9 cellular contexts compared by ENCODE assay signal in genomic region chr1:31576201-31576669, GRCh38. TPM values are rescaled to one million over a fixed set of nuclear protein-coding genes. Genes with fewer than 3 reads are reported as not detected.
DNase-seq lines count a peak whose midpoint lies in the region; ATAC-seq lines count a peak whose summit lies in the region.
"Had no signal": no experiment of that assay in that cellular context is flagged by ENCODE, and none has a peak within 500 bp of the region (broad histone marks: within the 10 kb centered on the region; RNA-seq: fewer than 3 reads in every experiment).

A gene with protein sequence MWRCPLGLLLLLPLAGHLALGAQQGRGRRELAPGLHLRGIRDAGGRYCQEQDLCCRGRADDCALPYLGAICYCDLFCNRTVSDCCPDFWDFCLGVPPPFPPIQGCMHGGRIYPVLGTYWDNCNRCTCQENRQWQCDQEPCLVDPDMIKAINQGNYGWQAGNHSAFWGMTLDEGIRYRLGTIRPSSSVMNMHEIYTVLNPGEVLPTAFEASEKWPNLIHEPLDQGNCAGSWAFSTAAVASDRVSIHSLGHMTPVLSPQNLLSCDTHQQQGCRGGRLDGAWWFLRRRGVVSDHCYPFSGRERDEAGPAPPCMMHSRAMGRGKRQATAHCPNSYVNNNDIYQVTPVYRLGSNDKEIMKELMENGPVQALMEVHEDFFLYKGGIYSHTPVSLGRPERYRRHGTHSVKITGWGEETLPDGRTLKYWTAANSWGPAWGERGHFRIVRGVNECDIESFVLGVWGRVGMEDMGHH (plus strand): TSS chr1:31576515. CDS start chr1:31577149, 634 bp downstream.

- H3K27ac Mint-ChIP-seq in activated naive CD4-positive, alpha-beta T cell treated with anti-CD3 and anti-CD28 coated beads, Interleukin-2, amount 50 U/mL, for 24 hours, result peak within 1 kb of the TSS; percentile 41

- H3K36me3 Mint-ChIP-seq in activated naive CD4-positive, alpha-beta T cell treated with anti-CD3 and anti-CD28 coated beads, Interleukin-2, amount 50 U/mL, for 24 hours, result no peaks in the 10 kb centered on the region

- no peaks in the 10 kb centered on the region for H3K36me3 ChIP-seq in aorta (ENCODE audit: control insufficient read depth in 1 of 2, insufficient read depth in 2 of 2, low read length in 1 of 2)

- no peaks in the 10 kb centered on the region for H3K27me3 ChIP-seq in aorta (ENCODE audit: control insufficient read depth in 1 of 2, insufficient read depth in 2 of 2, low read length in 1 of 2)

- H3K9me3 Mint-ChIP-seq in activated naive CD4-positive, alpha-beta T cell treated with anti-CD3 and anti-CD28 coated beads, Interleukin-2, amount 50 U/mL, for 24 hours, result no peaks in the 10 kb centered on the region

- no peaks in the 10 kb centered on the region for H3K4me1 Mint-ChIP-seq in activated naive CD4-positive, alpha-beta T cell treated with anti-CD3 and anti-CD28 coated beads, Interleukin-2, amount 50 U/mL, for 24 hours

- no peaks in the 10 kb centered on the region for H3K9me3 ChIP-seq in aorta (ENCODE audit: control insufficient read depth, low read length)

- ATAC-seq in aorta (ENCODE audit: low FRiP score) (peak; percentile 42), GM19351 (IDR thresholded peaks at IDR 0.05; ENCODE audit: unreplicated experiment) (no peak), GM21717 (IDR thresholded peaks at IDR 0.05; ENCODE audit: unreplicated experiment) (no peak)

- peaks cover 1 to 5% of the 10 kb centered on the region in 2 donors for H3K4me1 ChIP-seq in aorta (ENCODE audit: control insufficient read depth in 1 of 2, insufficient read depth in 2 of 2, low read length in 2 of 2)

- H3K4me3 ChIP-seq in aorta (ENCODE audit: low read length in 2 of 2), result peak within 1 kb of the TSS; percentile 65 to 95

- intact Hi-C loops in aorta (cut with DNase I), result loop anchor here in 1 of 2 donors (5.0 kb wide), 1 partner anchor 136 kb away; no protein-coding TSS in a partner anchor

- peak within 1 kb of the TSS; percentile 82 to 83 for H3K27ac ChIP-seq in aorta (ENCODE audit: low read depth in 1 of 2, low read length in 2 of 2)
- H3K27ac ChIP-seq: HL-60 had no signal

- 1% methylated on average over 25 of the region's 25 CpGs for WGBS in aorta, 2 donors

- no peak within 1 kb of the TSS for H3K4me3 Mint-ChIP-seq in activated naive CD4-positive, alpha-beta T cell treated with anti-CD3 and anti-CD28 coated beads, Interleukin-2, amount 50 U/mL, for 24 hours

- H3K27me3 Mint-ChIP-seq in activated naive CD4-positive, alpha-beta T cell treated with anti-CD3 and anti-CD28 coated beads, Interleukin-2, amount 50 U/mL, for 24 hours, result peaks cover 10% of the 10 kb centered on the region

- no peak for DNase-seq in activated naive CD4-positive, alpha-beta T cell (lab: John Stamatoyannopoulos, UW)
- DNase-seq in epidermal melanocyte (ENCODE audit: insufficient read length, low spot score) (peak; percentile 17), mucosa of gallbladder (ENCODE audit: low spot score) (peak; percentile 70), aorta (peak in 1 of 2 donors; percentile 90), cerebellar nuclear complex (lab: John Stamatoyannopoulos, UW) (no peak)

RNA-seq across cellular contexts. Expression of the gene that starts here (rescaled TPM):
- total RNA-seq in mucosa of gallbladder (169 TPM), aorta (100 to 1,000 TPM; 317 to 506 TPM)
- 100 to 1,000 TPM; 158 to 325 TPM for polyA plus RNA-seq in aorta

Comparison
In these comparisons a context has a peak if more than half of its experiments do, and no peak if none do; other contexts are left out.
1. DNase-seq: peak in epidermal melanocyte (single experiment) and mucosa of gallbladder (single experiment); none in activated naive CD4-positive, alpha-beta T cell (0 of 4) and cerebellar nuclear complex (0 of 2).